ENCODE assay signal across 17 cellular contexts in genomic region chr18:220708-221107, GRCh38. TPM values are rescaled to one million over a fixed set of nuclear protein-coding genes. Genes with fewer than 3 reads are reported as not detected.
A peak's percentile ranks its signal among the peaks of the same experiment; 100 is the strongest.
DNase-seq lines count a peak whose midpoint lies in the region; ATAC-seq and TF ChIP-seq lines count a peak whose summit lies in the region.
"Had no signal": no experiment of that assay in that cellular context is flagged by ENCODE, and none has a peak within 500 bp of the region (broad histone marks: within the 10 kb centered on the region; RNA-seq: fewer than 3 reads in every experiment).

No MANE protein-coding gene starts in this region.

- H3K9me3 Mint-ChIP-seq in activated naive CD8-positive, alpha-beta T cell (ENCODE audit: low read depth), result no peaks in the 10 kb centered on the region
- H3K9me3 Mint-ChIP-seq in activated naive CD8-positive, alpha-beta T cell treated with anti-CD3 and anti-CD28 coated beads, Interleukin-2, amount 50 U/mL, for 24 hours, result no peaks in the 10 kb centered on the region
- H3K9me3 Mint-ChIP-seq in HFFc6, result no peaks in the 10 kb centered on the region
- no peaks in the 10 kb centered on the region for H3K9me3 Mint-ChIP-seq in effector memory CD8-positive, alpha-beta T cell
- no peaks in the 10 kb centered on the region for H3K9me3 Mint-ChIP-seq in stimulated activated effector memory CD8-positive, alpha-beta T cell treated with anti-CD3 and anti-CD28 coated beads, Interleukin-12 subunit alpha, Interleukin-12 subunit beta, amount 100 ng/mL, for 72 hours
- H3K9me3 Mint-ChIP-seq: IgD-negative memory B cell had no signal

- H3K27me3 Mint-ChIP-seq in activated naive CD8-positive, alpha-beta T cell, result no peaks in the 10 kb centered on the region
- no peaks in the 10 kb centered on the region for H3K27me3 Mint-ChIP-seq in activated naive CD8-positive, alpha-beta T cell treated with anti-CD3 and anti-CD28 coated beads, Interleukin-2, amount 50 U/mL, for 24 hours
- H3K27me3 Mint-ChIP-seq in HFFc6 (ENCODE audit: insufficient read depth), result no peaks in the 10 kb centered on the region
- no peaks in the 10 kb centered on the region for H3K27me3 Mint-ChIP-seq in effector memory CD8-positive, alpha-beta T cell
- H3K27me3 Mint-ChIP-seq: IgD-negative memory B cell had no signal

- DNase-seq in activated naive CD8-positive, alpha-beta T cell treated with anti-CD3 and anti-CD28 coated beads, Interleukin-2, amount 50 U/mL, for 24 hours, result no peak
- DNase-seq in HFFc6, result no peak
- no peak for DNase-seq in effector memory CD8-positive, alpha-beta T cell
- no peak for DNase-seq in stimulated activated effector memory CD8-positive, alpha-beta T cell treated with anti-CD3 and anti-CD28 coated beads, Interleukin-12 subunit alpha, Interleukin-12 subunit beta, amount 100 ng/mL, for 72 hours (ENCODE audit: low spot score in 2 of 2)
- no peak for DNase-seq in stimulated activated CD8-positive, alpha-beta memory T cell treated with anti-CD3 and anti-CD28 coated beads, Interleukin-4, amount 100 ng/mL, for 48 hours
- no peak for DNase-seq in HuH-7 (ENCODE audit: low spot score)
- DNase-seq: BE2C, HCEC 1CT, NCI-H1417 treated with DMSO at 0.1 percent for 48 hours, NCI-H2029, NCI-H2171 treated with DMSO at 0.1 percent for 48 hours, NCI-H510A, Peyer's patch, SHP77 had no signal

- peaks cover 8% of the 10 kb centered on the region for H3K36me3 Mint-ChIP-seq in activated naive CD8-positive, alpha-beta T cell
- peaks cover 65% of the 10 kb centered on the region for H3K36me3 Mint-ChIP-seq in activated naive CD8-positive, alpha-beta T cell treated with anti-CD3 and anti-CD28 coated beads, Interleukin-2, amount 50 U/mL, for 24 hours (ENCODE audit: low read depth)
- H3K36me3 Mint-ChIP-seq in HFFc6 (ENCODE audit: low read depth), result peaks cover 43% of the 10 kb centered on the region
- H3K36me3 Mint-ChIP-seq in effector memory CD8-positive, alpha-beta T cell (ENCODE audit: insufficient read depth), result peaks cover 60% of the 10 kb centered on the region
- H3K36me3 Mint-ChIP-seq in stimulated activated effector memory CD8-positive, alpha-beta T cell treated with anti-CD3 and anti-CD28 coated beads, Interleukin-12 subunit alpha, Interleukin-12 subunit beta, amount 100 ng/mL, for 72 hours, result peaks cover 93% of the 10 kb centered on the region
- H3K36me3 Mint-ChIP-seq: IgD-negative memory B cell had no signal

- H3K4me1 Mint-ChIP-seq in activated naive CD8-positive, alpha-beta T cell (ENCODE audit: low read depth), result no peaks in the 10 kb centered on the region
- H3K4me1 Mint-ChIP-seq in activated naive CD8-positive, alpha-beta T cell treated with anti-CD3 and anti-CD28 coated beads, Interleukin-2, amount 50 U/mL, for 24 hours, result peaks cover 2% of the 10 kb centered on the region
- no peaks in the 10 kb centered on the region for H3K4me1 Mint-ChIP-seq in HFFc6 (ENCODE audit: low read depth)
- peaks cover 4 to 5% of the 10 kb centered on the region in 2 donors for H3K4me1 Mint-ChIP-seq in effector memory CD8-positive, alpha-beta T cell (ENCODE audit: low read depth in 2 of 2)
- H3K4me1 Mint-ChIP-seq in stimulated activated effector memory CD8-positive, alpha-beta T cell treated with anti-CD3 and anti-CD28 coated beads, Interleukin-12 subunit alpha, Interleukin-12 subunit beta, amount 100 ng/mL, for 72 hours, result peaks cover 6% of the 10 kb centered on the region
- H3K4me1 Mint-ChIP-seq: IgD-negative memory B cell had no signal

- TF ChIP-seq CTCF in HFFc6 (IDR thresholded peaks at IDR 0.05), result no peak

- H3K27ac Mint-ChIP-seq in activated naive CD8-positive, alpha-beta T cell, result peak overlapping the region; percentile 4
- no peak overlapping the region for H3K27ac Mint-ChIP-seq in activated naive CD8-positive, alpha-beta T cell treated with anti-CD3 and anti-CD28 coated beads, Interleukin-2, amount 50 U/mL, for 24 hours
- peak overlapping the region; percentile 2; the same call in 1 of the 2 replicates for H3K27ac Mint-ChIP-seq in HFFc6
- H3K27ac Mint-ChIP-seq in effector memory CD8-positive, alpha-beta T cell, result peak overlapping the region; percentile 1 to 20
- H3K27ac Mint-ChIP-seq in stimulated activated effector memory CD8-positive, alpha-beta T cell treated with anti-CD3 and anti-CD28 coated beads, Interleukin-12 subunit alpha, Interleukin-12 subunit beta, amount 100 ng/mL, for 72 hours, result peak overlapping the region; percentile 2

- H3K4me3 Mint-ChIP-seq in activated naive CD8-positive, alpha-beta T cell, result no peak overlapping the region
- no peak overlapping the region for H3K4me3 Mint-ChIP-seq in activated naive CD8-positive, alpha-beta T cell treated with anti-CD3 and anti-CD28 coated beads, Interleukin-2, amount 50 U/mL, for 24 hours
- no peak overlapping the region for H3K4me3 Mint-ChIP-seq in HFFc6
- H3K4me3 Mint-ChIP-seq in effector memory CD8-positive, alpha-beta T cell, result no peak overlapping the region
- no peak overlapping the region for H3K4me3 Mint-ChIP-seq in stimulated activated effector memory CD8-positive, alpha-beta T cell treated with anti-CD3 and anti-CD28 coated beads, Interleukin-12 subunit alpha, Interleukin-12 subunit beta, amount 100 ng/mL, for 72 hours
- H3K4me3 Mint-ChIP-seq: IgD-negative memory B cell had no signal

- ATAC-seq in activated naive CD8-positive, alpha-beta T cell treated with anti-CD3 and anti-CD28 coated beads, Interleukin-2, amount 50 U/mL, for 24 hours, result no peak
- no peak for ATAC-seq in effector memory CD8-positive, alpha-beta T cell (replicated peaks)
- ATAC-seq in stimulated activated effector memory CD8-positive, alpha-beta T cell treated with anti-CD3 and anti-CD28 coated beads, Interleukin-12 subunit alpha, Interleukin-12 subunit beta, amount 100 ng/mL, for 72 hours, result no peak
- ATAC-seq in GM19035 (IDR thresholded peaks at IDR 0.05; ENCODE audit: unreplicated experiment), result no peak

RNA-seq across cellular contexts. Expression of gene THOC1, which starts 47.1 kb away (rescaled TPM):
- 10 to 100 TPM; 12.9 to 18.5 (median 16.4) TPM for total RNA-seq in HFFc6 (2021; fragmentation: NEBNext Ultra II Directional; extraction: Animal tissue kit (Norgen Biotek cat#: 25700))
